In genomic region chr2:75580606-75581005, GRCh38 we compare ENCODE assay signal across 32 cellular contexts.
"Had no signal": no experiment of that assay in that cellular context is flagged by ENCODE, and none has a peak within 500 bp of the region (broad histone marks: within the 10 kb centered on the region; RNA-seq: fewer than 3 reads in every experiment).

No MANE protein-coding gene starts in this region.

- H3K9me3 ChIP-seq: adrenal gland, ascending aorta, body of pancreas, breast epithelium had no signal

- H3K4me1 ChIP-seq: adrenal gland, ascending aorta, breast epithelium had no signal

- FAIRE-seq: astrocyte, bronchial epithelial cell had no signal

- H3K4me3 ChIP-seq: adrenal gland, ascending aorta, body of pancreas, breast epithelium, cardiac muscle cell had no signal

- H3K36me3 ChIP-seq: adrenal gland, ascending aorta, brain microvascular endothelial cell, breast epithelium, cardiac muscle cell had no signal

- DNase-seq: activated effector memory CD4-positive, alpha-beta T cell treated with anti-CD3 and anti-CD28 coated beads, Interleukin-2, amount 50 U/mL, for 16 hours; activated effector memory CD4-positive, alpha-beta T cell treated with Interleukin-2 at 50 U/mL for 16 hours; activated gamma-delta T cell; activated gamma-delta T cell treated with Interleukin-2 at 50 U/mL for 16 hours; activated naive CD4-positive, alpha-beta T cell; activated naive CD4-positive, alpha-beta T cell treated with anti-CD3 and anti-CD28 coated beads for 36 hours; activated naive CD4-positive, alpha-beta T cell treated with anti-CD3 and anti-CD28 coated beads, Interleukin-2, amount 10 ng/mL, durations not matched to agents 7 days and 5 days; activated naive CD4-positive, alpha-beta T cell treated with anti-CD3 and anti-CD28 coated beads, Interleukin-2, amount 50 U/mL, for 16 hours; activated naive CD4-positive, alpha-beta T cell treated with Interleukin-2 at 50 U/mL for 16 hours; activated naive CD8-positive, alpha-beta T cell treated with anti-CD3 and anti-CD28 coated beads for 36 hours; activated naive CD8-positive, alpha-beta T cell treated with anti-CD3 and anti-CD28 coated beads, Interleukin-2, amount 10 ng/mL, durations not matched to agents 7 days and 5 days; activated naive CD8-positive, alpha-beta T cell treated with anti-CD3 and anti-CD28 coated beads, Interleukin-2, amount 50 U/mL, for 24 hours; activated T-cell treated with anti-CD3 and anti-CD28 coated beads, Interleukin-2, amount 50 U/mL, for 1 hour; activated T-cell treated with anti-CD3 and anti-CD28 coated beads, Interleukin-2, amount 50 U/mL, for 24 hours; activated T-cell treated with anti-CD3 and anti-CD28 coated beads, Interleukin-2, amount 50 U/mL, for 4 hours; activated T-cell treated with anti-CD3 and anti-CD28 coated beads, Interleukin-2, amount 50 U/mL, for 48 hours; activated T-cell treated with anti-CD3 and anti-CD28 coated beads, Interleukin-2, amount 50 U/mL, for 72 hours; adrenal gland; amniotic stem cell; amygdala; anterior cingulate cortex; aorta; body of pancreas; brain microvascular endothelial cell; caudate nucleus; central memory CD4-positive, alpha-beta T cell; cerebellar nuclear complex had no signal

- H3K27ac ChIP-seq: adrenal gland, ascending aorta, body of pancreas, brain microvascular endothelial cell, breast epithelium, cardiac muscle cell had no signal

- H3K27me3 ChIP-seq: adrenal gland, ascending aorta, body of pancreas, brain microvascular endothelial cell, breast epithelium, cardiac muscle cell had no signal
